Comparison of ENCODE assay signal across 1 cellular context in the genomic region with DNA sequence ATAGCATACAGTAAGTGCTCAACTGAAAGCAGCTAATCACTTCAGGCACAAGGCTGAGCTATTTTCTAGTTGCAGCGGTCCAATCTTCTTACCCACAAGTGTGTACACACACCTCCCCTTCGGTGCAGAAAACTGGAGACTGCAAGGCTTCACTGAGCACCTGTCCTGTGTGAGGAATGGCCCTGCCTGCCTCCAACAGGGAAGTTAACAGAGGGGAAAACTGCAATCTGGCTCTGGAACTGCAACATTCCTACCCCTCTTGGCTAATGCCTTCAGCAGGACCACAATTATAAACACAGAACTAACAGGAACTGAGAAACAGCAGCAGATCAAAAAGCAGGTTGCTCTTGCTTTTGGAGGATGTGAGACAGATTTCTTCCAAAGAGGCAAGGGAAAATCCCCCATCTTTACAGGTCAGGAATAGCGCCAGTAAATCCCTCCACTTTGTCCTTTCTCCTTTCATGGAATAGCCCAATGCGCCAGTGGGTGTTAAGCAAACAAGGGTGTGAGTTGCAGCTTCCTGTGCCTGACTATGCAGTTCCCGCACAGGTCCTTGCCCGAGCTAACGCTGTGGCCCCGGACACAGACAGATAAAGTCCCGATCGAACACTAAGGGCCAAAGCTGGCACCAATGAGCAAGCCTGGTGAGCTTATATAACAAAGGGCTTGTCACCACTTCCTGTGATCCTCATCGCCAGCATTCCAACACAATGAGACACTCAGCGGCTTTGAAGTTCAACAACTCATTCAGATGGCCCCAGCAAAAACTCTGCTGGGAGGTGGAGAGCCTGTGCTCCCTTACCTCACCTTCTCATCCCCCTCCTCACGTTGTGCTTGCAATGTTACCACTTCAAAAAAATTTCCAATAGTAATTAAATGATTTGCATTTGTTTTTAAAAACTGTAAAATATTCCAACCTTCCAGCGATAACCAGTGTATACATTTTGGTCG.
TF ChIP-seq lines count a peak whose summit lies in the region.

No MANE protein-coding gene starts in this region.

TF ChIP-seq in K562, 482 proteins besides CTCF, POLR2A, EP300 and RAD21 (continued from another document):
- TF ChIP-seq, protein P1, sequence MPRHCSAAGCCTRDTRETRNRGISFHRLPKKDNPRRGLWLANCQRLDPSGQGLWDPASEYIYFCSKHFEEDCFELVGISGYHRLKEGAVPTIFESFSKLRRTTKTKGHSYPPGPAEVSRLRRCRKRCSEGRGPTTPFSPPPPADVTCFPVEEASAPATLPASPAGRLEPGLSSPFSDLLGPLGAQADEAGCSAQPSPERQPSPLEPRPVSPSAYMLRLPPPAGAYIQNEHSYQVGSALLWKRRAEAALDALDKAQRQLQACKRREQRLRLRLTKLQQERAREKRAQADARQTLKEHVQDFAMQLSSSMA (CRISPR knock-in tag; IDR thresholded peaks at IDR 0.05): no peak
- TF ChIP-seq HNRNPUL1 (IDR thresholded peaks at IDR 0.05; ENCODE audit: low read length): no peak
- TF ChIP-seq ZNF699 (CRISPR knock-in tag; IDR thresholded peaks at IDR 0.05; ENCODE audit: insufficient replicate concordance): no peak
- TF ChIP-seq NR2C2 (CRISPR knock-in tag; IDR thresholded peaks at IDR 0.05): no peak
- TF ChIP-seq NR2C2 (tag; IDR thresholded peaks at IDR 0.05): peak; percentile 47
- peak; percentile 55 for TF ChIP-seq ARID1B (IDR thresholded peaks at IDR 0.05)
- peak; percentile 41 to 59; a peak in 1 of 4 replicates for TF ChIP-seq NRF1 (conservative IDR thresholded peaks at IDR 0.05 in 1 of 2, IDR thresholded peaks at IDR 0.05 in 1 of 2)
- TF ChIP-seq LEF1 (IDR thresholded peaks at IDR 0.05): peak; percentile 73; the same call in 1 of the 2 replicates
- TF ChIP-seq, protein P2, sequence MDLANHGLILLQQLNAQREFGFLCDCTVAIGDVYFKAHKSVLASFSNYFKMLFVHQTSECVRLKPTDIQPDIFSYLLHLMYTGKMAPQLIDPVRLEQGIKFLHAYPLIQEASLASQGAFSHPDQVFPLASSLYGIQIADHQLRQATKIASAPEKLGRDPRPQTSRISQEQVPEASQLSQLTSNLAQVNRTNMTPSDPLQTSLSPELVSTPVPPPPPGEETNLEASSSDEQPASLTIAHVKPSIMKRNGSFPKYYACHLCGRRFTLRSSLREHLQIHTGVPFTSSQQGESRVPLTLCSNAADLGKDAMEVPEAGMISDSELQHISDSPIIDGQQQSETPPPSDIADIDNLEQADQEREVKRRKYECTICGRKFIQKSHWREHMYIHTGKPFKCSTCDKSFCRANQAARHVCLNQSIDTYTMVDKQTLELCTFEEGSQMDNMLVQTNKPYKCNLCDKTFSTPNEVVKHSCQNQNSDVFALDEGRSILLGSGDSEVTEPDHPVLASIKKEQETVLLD (IDR thresholded peaks at IDR 0.05): peak; percentile 66; the same call in 1 of the 2 replicates
- TF ChIP-seq BRD4 (IDR thresholded peaks at IDR 0.05): no peak
- TF ChIP-seq FOSL1 (tag; conservative IDR thresholded peaks at IDR 0.05): peak; percentile 63
- TF ChIP-seq TRIM24 (IDR thresholded peaks at IDR 0.05): 0 out of 4 replicates have a peak, but pooled peaks of 1 of the 2 experiments have one; percentile 16
- TF ChIP-seq, protein P3, sequence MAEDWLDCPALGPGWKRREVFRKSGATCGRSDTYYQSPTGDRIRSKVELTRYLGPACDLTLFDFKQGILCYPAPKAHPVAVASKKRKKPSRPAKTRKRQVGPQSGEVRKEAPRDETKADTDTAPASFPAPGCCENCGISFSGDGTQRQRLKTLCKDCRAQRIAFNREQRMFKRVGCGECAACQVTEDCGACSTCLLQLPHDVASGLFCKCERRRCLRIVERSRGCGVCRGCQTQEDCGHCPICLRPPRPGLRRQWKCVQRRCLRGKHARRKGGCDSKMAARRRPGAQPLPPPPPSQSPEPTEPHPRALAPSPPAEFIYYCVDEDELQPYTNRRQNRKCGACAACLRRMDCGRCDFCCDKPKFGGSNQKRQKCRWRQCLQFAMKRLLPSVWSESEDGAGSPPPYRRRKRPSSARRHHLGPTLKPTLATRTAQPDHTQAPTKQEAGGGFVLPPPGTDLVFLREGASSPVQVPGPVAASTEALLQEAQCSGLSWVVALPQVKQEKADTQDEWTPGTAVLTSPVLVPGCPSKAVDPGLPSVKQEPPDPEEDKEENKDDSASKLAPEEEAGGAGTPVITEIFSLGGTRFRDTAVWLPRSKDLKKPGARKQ (CRISPR knock-in tag; IDR thresholded peaks at IDR 0.05): 0 out of 2 replicates have a peak, but pooled peaks have one; percentile 16
- TF ChIP-seq BHLHE40 (IDR thresholded peaks at IDR 0.05; ENCODE audit: low read length): 0 out of 2 replicates have a peak, but pooled peaks have one; percentile 11
- TF ChIP-seq, protein P4, sequence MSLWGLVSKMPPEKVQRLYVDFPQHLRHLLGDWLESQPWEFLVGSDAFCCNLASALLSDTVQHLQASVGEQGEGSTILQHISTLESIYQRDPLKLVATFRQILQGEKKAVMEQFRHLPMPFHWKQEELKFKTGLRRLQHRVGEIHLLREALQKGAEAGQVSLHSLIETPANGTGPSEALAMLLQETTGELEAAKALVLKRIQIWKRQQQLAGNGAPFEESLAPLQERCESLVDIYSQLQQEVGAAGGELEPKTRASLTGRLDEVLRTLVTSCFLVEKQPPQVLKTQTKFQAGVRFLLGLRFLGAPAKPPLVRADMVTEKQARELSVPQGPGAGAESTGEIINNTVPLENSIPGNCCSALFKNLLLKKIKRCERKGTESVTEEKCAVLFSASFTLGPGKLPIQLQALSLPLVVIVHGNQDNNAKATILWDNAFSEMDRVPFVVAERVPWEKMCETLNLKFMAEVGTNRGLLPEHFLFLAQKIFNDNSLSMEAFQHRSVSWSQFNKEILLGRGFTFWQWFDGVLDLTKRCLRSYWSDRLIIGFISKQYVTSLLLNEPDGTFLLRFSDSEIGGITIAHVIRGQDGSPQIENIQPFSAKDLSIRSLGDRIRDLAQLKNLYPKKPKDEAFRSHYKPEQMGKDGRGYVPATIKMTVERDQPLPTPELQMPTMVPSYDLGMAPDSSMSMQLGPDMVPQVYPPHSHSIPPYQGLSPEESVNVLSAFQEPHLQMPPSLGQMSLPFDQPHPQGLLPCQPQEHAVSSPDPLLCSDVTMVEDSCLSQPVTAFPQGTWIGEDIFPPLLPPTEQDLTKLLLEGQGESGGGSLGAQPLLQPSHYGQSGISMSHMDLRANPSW (CRISPR knock-in tag; IDR thresholded peaks at IDR 0.05): peak; percentile 63; the same call in 1 of the 2 replicates
- TF ChIP-seq NFE2 (IDR thresholded peaks at IDR 0.05; ENCODE audit: low read depth): peak; percentile 56; the same call in 1 of the 2 replicates
- peak; percentile 20; the same call in 1 of the 2 replicates for TF ChIP-seq TEAD2 (tag; IDR thresholded peaks at IDR 0.05)
- TF ChIP-seq, protein P5, sequence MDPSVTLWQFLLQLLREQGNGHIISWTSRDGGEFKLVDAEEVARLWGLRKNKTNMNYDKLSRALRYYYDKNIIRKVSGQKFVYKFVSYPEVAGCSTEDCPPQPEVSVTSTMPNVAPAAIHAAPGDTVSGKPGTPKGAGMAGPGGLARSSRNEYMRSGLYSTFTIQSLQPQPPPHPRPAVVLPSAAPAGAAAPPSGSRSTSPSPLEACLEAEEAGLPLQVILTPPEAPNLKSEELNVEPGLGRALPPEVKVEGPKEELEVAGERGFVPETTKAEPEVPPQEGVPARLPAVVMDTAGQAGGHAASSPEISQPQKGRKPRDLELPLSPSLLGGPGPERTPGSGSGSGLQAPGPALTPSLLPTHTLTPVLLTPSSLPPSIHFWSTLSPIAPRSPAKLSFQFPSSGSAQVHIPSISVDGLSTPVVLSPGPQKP (CRISPR knock-in tag; IDR thresholded peaks at IDR 0.05): no peak
- peak; percentile 54 for TF ChIP-seq WHSC1 (IDR thresholded peaks at IDR 0.05; ENCODE audit: low read length)
- TF ChIP-seq DPF2 (IDR thresholded peaks at IDR 0.05): peak; percentile 68
- peak; percentile 24 for TF ChIP-seq MEIS2 (IDR thresholded peaks at IDR 0.05; ENCODE audit: partially characterized antibody)
- peak; percentile 94 for TF ChIP-seq ZKSCAN8 (CRISPR knock-in tag; IDR thresholded peaks at IDR 0.05)
- TF ChIP-seq ZNF263 (CRISPR knock-in tag; IDR thresholded peaks at IDR 0.05; ENCODE audit: borderline replicate concordance): no peak
- TF ChIP-seq TEAD1 (CRISPR knock-in tag; IDR thresholded peaks at IDR 0.05): peak; percentile 58 to 90; a peak in 3 of 4 replicates
- TF ChIP-seq TSC22D4 (tag; IDR thresholded peaks at IDR 0.05): no peak
- TF ChIP-seq, protein P6, sequence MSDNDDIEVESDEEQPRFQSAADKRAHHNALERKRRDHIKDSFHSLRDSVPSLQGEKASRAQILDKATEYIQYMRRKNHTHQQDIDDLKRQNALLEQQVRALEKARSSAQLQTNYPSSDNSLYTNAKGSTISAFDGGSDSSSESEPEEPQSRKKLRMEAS (CRISPR knock-in tag; IDR thresholded peaks at IDR 0.05): peak; percentile 24; the same call in 1 of the 2 replicates
- no peak for TF ChIP-seq NFATC3 (IDR thresholded peaks at IDR 0.05)
- peak; percentile 51; the same call in 1 of the 2 replicates for TF ChIP-seq ATF7 (IDR thresholded peaks at IDR 0.05)
- TF ChIP-seq JUND (IDR thresholded peaks at IDR 0.05; ENCODE audit: borderline replicate concordance, low read depth, low read length): 0 out of 2 replicates have a peak, but pooled peaks have one; percentile 48
- peak; percentile 42; the same call in 2 of the 3 replicates for TF ChIP-seq JUND (tag; IDR thresholded peaks at IDR 0.05; ENCODE audit: borderline replicate concordance, low read depth, low read length)
- peak; percentile 73 for TF ChIP-seq SOX6 (IDR thresholded peaks at IDR 0.05)
- peak; percentile 59 for TF ChIP-seq GABPA (tag; conservative IDR thresholded peaks at IDR 0.05; ENCODE audit: low read depth)
- peak; percentile 66 for TF ChIP-seq ETV1 (tag; conservative IDR thresholded peaks at IDR 0.05; ENCODE audit: low read depth)
TF ChIP-seq in K562: peak in this region for 53.
